Comparison of ENCODE assay signal across 1 cellular context in the genomic region with DNA sequence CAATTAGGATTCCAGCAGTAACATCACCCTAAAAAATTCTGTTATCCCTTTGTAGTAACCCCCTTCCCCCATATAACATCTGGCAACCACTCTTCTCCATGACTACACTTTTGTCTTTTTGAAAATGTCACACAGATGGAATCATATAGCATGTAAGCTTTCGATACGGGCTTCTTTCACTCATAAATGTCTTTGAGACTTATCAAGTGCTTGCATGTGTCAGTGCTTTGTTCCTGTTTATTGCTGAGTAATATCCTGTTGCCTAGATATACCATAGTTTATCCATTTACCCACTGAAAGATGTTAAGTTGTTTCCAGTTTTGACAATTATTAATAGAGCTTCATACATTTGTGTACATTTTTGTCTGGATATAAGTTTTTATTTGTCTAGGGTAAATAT.
TF ChIP-seq lines count a peak whose summit lies in the region.

No MANE protein-coding gene starts in this region.

TF ChIP-seq in K562, 482 proteins besides CTCF, POLR2A, EP300 and RAD21 (continued from another document and continues in another):
- TF ChIP-seq, protein P1, sequence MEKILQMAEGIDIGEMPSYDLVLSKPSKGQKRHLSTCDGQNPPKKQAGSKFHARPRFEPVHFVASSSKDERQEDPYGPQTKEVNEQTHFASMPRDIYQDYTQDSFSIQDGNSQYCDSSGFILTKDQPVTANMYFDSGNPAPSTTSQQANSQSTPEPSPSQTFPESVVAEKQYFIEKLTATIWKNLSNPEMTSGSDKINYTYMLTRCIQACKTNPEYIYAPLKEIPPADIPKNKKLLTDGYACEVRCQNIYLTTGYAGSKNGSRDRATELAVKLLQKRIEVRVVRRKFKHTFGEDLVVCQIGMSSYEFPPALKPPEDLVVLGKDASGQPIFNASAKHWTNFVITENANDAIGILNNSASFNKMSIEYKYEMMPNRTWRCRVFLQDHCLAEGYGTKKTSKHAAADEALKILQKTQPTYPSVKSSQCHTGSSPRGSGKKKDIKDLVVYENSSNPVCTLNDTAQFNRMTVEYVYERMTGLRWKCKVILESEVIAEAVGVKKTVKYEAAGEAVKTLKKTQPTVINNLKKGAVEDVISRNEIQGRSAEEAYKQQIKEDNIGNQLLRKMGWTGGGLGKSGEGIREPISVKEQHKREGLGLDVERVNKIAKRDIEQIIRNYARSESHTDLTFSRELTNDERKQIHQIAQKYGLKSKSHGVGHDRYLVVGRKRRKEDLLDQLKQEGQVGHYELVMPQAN (IDR thresholded peaks at IDR 0.05; ENCODE audit: borderline replicate concordance), result no peak
- TF ChIP-seq CBX2 (IDR thresholded peaks at IDR 0.05; ENCODE audit: insufficient read depth, low read length, poor library complexity, severe bottlenecking) (no peak), BMI1 (IDR thresholded peaks at IDR 0.05; ENCODE audit: low read length) (no peak), ZNF707 (CRISPR knock-in tag; conservative IDR thresholded peaks at IDR 0.05) (no peak), ZNF133 (CRISPR knock-in tag; IDR thresholded peaks at IDR 0.05) (no peak), FOXJ2 (tag; IDR thresholded peaks at IDR 0.05) (0 out of 2 replicates have a peak, but pooled peaks have one; percentile 29), ZNF41 (CRISPR knock-in tag; conservative IDR thresholded peaks at IDR 0.05) (no peak), DMBX1 (CRISPR knock-in tag; IDR thresholded peaks at IDR 0.05; ENCODE audit: borderline replicate concordance) (no peak), SRSF1 (IDR thresholded peaks at IDR 0.05; ENCODE audit: low read depth, low read length) (no peak), CHCHD3 (CRISPR knock-in tag; IDR thresholded peaks at IDR 0.05) (no peak), TEAD4 (IDR thresholded peaks at IDR 0.05; ENCODE audit: low read length) (peak; percentile 94), TEAD4 (CRISPR knock-in tag; IDR thresholded peaks at IDR 0.05; ENCODE audit: borderline replicate concordance) (no peak), SLC30A9 (CRISPR knock-in tag; IDR thresholded peaks at IDR 0.05) (no peak), ZNF699 (CRISPR knock-in tag; IDR thresholded peaks at IDR 0.05; ENCODE audit: insufficient replicate concordance) (no peak), STAT5B (CRISPR knock-in tag; IDR thresholded peaks at IDR 0.05) (no peak), ZNF551 (CRISPR knock-in tag; IDR thresholded peaks at IDR 0.05) (no peak), KDM5B (IDR thresholded peaks at IDR 0.05; ENCODE audit: insufficient replicate concordance, low read depth, low read length) (no peak), RBFOX2 (IDR thresholded peaks at IDR 0.05; ENCODE audit: low read depth, low read length) (no peak), BRD9 (IDR thresholded peaks at IDR 0.05; ENCODE audit: low read depth, partially characterized antibody) (no peak), TBL1XR1 (IDR thresholded peaks at IDR 0.05; ENCODE audit: low read length in 2 of 2) (no peak; a peak in 1 of 4 replicates), NR2C1 (IDR thresholded peaks at IDR 0.05) (no peak), NR2C1 (tag; IDR thresholded peaks at IDR 0.05) (no peak), NCOA2 (IDR thresholded peaks at IDR 0.05; ENCODE audit: partially characterized antibody in 2 of 2) (peak in 1 of 2 experiments; percentile 49), ZNF668 (CRISPR knock-in tag; IDR thresholded peaks at IDR 0.05) (no peak), GTF2E2 (tag; IDR thresholded peaks at IDR 0.05) (no peak), ZNF780A (CRISPR knock-in tag; IDR thresholded peaks at IDR 0.05) (no peak), ZFPM2 (CRISPR knock-in tag; IDR thresholded peaks at IDR 0.05) (no peak), PYGO2 (tag; IDR thresholded peaks at IDR 0.05) (no peak), ADNP (tag; IDR thresholded peaks at IDR 0.05) (peak; percentile 62), HNRNPK (IDR thresholded peaks at IDR 0.05; ENCODE audit: low read depth, low read length, poor library complexity, severe bottlenecking) (no peak), SIRT6 (IDR thresholded peaks at IDR 0.05; ENCODE audit: low read depth, low read length) (no peak), ZNF311 (CRISPR knock-in tag; IDR thresholded peaks at IDR 0.05) (no peak)
- TF ChIP-seq, protein P2, sequence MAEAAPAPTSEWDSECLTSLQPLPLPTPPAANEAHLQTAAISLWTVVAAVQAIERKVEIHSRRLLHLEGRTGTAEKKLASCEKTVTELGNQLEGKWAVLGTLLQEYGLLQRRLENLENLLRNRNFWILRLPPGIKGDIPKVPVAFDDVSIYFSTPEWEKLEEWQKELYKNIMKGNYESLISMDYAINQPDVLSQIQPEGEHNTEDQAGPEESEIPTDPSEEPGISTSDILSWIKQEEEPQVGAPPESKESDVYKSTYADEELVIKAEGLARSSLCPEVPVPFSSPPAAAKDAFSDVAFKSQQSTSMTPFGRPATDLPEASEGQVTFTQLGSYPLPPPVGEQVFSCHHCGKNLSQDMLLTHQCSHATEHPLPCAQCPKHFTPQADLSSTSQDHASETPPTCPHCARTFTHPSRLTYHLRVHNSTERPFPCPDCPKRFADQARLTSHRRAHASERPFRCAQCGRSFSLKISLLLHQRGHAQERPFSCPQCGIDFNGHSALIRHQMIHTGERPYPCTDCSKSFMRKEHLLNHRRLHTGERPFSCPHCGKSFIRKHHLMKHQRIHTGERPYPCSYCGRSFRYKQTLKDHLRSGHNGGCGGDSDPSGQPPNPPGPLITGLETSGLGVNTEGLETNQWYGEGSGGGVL (CRISPR knock-in tag; IDR thresholded peaks at IDR 0.05), result no peak
- TF ChIP-seq, protein P3, sequence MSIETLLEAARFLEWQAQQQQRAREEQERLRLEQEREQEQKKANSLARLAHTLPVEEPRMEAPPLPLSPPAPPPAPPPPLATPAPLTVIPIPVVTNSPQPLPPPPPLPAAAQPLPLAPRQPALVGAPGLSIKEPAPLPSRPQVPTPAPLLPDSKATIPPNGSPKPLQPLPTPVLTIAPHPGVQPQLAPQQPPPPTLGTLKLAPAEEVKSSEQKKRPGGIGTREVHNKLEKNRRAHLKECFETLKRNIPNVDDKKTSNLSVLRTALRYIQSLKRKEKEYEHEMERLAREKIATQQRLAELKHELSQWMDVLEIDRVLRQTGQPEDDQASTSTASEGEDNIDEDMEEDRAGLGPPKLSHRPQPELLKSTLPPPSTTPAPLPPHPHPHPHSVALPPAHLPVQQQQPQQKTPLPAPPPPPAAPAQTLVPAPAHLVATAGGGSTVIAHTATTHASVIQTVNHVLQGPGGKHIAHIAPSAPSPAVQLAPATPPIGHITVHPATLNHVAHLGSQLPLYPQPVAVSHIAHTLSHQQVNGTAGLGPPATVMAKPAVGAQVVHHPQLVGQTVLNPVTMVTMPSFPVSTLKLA (conservative IDR thresholded peaks at IDR 0.05), result peak in 1 of 2 experiments; percentile 56; a peak in 1 of 4 replicates
- TF ChIP-seq, protein P4, sequence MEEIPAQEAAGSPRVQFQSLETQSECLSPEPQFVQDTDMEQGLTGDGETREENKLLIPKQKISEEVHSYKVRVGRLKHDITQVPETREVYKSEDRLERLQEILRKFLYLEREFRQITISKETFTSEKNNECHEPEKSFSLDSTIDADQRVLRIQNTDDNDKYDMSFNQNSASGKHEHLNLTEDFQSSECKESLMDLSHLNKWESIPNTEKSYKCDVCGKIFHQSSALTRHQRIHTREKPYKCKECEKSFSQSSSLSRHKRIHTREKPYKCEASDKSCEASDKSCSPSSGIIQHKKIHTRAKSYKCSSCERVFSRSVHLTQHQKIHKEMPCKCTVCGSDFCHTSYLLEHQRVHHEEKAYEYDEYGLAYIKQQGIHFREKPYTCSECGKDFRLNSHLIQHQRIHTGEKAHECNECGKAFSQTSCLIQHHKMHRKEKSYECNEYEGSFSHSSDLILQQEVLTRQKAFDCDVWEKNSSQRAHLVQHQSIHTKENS (CRISPR knock-in tag; IDR thresholded peaks at IDR 0.05), result no peak
- TF ChIP-seq, protein P5, sequence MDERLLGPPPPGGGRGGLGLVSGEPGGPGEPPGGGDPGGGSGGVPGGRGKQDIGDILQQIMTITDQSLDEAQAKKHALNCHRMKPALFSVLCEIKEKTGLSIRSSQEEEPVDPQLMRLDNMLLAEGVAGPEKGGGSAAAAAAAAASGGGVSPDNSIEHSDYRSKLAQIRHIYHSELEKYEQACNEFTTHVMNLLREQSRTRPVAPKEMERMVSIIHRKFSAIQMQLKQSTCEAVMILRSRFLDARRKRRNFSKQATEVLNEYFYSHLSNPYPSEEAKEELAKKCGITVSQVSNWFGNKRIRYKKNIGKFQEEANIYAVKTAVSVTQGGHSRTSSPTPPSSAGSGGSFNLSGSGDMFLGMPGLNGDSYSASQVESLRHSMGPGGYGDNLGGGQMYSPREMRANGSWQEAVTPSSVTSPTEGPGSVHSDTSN (CRISPR knock-in tag; IDR thresholded peaks at IDR 0.05; ENCODE audit: low read depth), result no peak
- TF ChIP-seq, protein P5 (tag; conservative IDR thresholded peaks at IDR 0.05; ENCODE audit: low read depth), result peak; percentile 54
- TF ChIP-seq, protein P6, sequence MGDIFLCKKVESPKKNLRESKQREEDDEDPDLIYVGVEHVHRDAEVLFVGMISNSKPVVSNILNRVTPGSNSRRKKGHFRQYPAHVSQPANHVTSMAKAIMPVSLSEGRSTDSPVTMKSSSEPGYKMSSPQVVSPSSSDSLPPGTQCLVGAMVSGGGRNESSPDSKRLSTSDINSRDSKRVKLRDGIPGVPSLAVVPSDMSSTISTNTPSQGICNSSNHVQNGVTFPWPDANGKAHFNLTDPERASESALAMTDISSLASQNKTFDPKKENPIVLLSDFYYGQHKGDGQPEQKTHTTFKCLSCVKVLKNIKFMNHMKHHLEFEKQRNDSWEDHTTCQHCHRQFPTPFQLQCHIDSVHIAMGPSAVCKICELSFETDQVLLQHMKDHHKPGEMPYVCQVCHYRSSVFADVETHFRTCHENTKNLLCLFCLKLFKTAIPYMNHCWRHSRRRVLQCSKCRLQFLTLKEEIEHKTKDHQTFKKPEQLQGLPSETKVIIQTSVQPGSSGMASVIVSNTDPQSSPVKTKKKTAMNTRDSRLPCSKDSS (IDR thresholded peaks at IDR 0.05; ENCODE audit: low read depth, partially characterized antibody), result no peak
- TF ChIP-seq, protein P7, sequence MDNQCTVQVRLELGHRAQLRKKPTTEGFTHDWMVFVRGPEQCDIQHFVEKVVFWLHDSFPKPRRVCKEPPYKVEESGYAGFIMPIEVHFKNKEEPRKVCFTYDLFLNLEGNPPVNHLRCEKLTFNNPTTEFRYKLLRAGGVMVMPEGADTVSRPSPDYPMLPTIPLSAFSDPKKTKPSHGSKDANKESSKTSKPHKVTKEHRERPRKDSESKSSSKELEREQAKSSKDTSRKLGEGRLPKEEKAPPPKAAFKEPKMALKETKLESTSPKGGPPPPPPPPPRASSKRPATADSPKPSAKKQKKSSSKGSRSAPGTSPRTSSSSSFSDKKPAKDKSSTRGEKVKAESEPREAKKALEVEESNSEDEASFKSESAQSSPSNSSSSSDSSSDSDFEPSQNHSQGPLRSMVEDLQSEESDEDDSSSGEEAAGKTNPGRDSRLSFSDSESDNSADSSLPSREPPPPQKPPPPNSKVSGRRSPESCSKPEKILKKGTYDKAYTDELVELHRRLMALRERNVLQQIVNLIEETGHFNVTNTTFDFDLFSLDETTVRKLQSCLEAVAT (IDR thresholded peaks at IDR 0.05), result no peak
- TF ChIP-seq, protein P8, sequence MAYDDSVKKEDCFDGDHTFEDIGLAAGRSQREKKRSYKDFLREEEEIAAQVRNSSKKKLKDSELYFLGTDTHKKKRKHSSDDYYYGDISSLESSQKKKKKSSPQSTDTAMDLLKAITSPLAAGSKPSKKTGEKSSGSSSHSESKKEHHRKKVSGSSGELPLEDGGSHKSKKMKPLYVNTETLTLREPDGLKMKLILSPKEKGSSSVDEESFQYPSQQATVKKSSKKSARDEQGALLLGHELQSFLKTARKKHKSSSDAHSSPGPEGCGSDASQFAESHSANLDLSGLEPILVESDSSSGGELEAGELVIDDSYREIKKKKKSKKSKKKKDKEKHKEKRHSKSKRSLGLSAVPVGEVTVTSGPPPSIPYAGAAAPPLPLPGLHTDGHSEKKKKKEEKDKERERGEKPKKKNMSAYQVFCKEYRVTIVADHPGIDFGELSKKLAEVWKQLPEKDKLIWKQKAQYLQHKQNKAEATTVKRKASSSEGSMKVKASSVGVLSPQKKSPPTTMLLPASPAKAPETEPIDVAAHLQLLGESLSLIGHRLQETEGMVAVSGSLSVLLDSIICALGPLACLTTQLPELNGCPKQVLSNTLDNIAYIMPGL (CRISPR knock-in tag; IDR thresholded peaks at IDR 0.05), result no peak
- TF ChIP-seq, protein P9, sequence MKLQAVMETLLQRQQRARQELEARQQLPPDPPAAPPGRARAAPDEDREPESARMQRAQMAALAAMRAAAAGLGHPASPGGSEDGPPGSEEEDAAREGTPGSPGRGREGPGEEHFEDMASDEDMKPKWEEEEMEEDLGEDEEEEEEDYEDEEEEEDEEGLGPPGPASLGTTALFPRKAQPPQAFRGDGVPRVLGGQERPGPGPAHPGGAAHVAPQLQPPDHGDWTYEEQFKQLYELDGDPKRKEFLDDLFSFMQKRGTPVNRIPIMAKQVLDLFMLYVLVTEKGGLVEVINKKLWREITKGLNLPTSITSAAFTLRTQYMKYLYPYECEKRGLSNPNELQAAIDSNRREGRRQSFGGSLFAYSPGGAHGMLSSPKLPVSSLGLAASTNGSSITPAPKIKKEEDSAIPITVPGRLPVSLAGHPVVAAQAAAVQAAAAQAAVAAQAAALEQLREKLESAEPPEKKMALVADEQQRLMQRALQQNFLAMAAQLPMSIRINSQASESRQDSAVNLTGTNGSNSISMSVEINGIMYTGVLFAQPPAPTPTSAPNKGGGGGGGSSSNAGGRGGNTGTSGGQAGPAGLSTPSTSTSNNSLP (IDR thresholded peaks at IDR 0.05; ENCODE audit: borderline replicate concordance, low read depth, low read length), result peak; percentile 90
- TF ChIP-seq, protein P10, sequence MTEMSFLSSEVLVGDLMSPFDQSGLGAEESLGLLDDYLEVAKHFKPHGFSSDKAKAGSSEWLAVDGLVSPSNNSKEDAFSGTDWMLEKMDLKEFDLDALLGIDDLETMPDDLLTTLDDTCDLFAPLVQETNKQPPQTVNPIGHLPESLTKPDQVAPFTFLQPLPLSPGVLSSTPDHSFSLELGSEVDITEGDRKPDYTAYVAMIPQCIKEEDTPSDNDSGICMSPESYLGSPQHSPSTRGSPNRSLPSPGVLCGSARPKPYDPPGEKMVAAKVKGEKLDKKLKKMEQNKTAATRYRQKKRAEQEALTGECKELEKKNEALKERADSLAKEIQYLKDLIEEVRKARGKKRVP (CRISPR knock-in tag; IDR thresholded peaks at IDR 0.05), result no peak
- TF ChIP-seq, protein P11, sequence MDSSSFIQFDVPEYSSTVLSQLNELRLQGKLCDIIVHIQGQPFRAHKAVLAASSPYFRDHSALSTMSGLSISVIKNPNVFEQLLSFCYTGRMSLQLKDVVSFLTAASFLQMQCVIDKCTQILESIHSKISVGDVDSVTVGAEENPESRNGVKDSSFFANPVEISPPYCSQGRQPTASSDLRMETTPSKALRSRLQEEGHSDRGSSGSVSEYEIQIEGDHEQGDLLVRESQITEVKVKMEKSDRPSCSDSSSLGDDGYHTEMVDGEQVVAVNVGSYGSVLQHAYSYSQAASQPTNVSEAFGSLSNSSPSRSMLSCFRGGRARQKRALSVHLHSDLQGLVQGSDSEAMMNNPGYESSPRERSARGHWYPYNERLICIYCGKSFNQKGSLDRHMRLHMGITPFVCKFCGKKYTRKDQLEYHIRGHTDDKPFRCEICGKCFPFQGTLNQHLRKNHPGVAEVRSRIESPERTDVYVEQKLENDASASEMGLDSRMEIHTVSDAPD (CRISPR knock-in tag; IDR thresholded peaks at IDR 0.05), result no peak
